In genomic region chr7:151808296-151809155, GRCh38 we compare ENCODE assay signal across 10 cellular contexts.
DNase-seq lines count a peak whose midpoint lies in the region; ATAC-seq and TF ChIP-seq lines count a peak whose summit lies in the region.
"Had no signal": no experiment of that assay in that cellular context is flagged by ENCODE, and none has a peak within 500 bp of the region (broad histone marks: within the 10 kb centered on the region; RNA-seq: fewer than 3 reads in every experiment).

No MANE protein-coding gene starts in this region.

- peak; percentile 54 for ATAC-seq in naive thymus-derived CD4-positive, alpha-beta T cell
- no peak for ATAC-seq in HG03045 (IDR thresholded peaks at IDR 0.05; ENCODE audit: unreplicated experiment)
- ATAC-seq in activated CD4-positive, CD25-positive, alpha-beta regulatory T cell treated with anti-CD3 and anti-CD28 coated beads, Interleukin-2, amount 50 U/mL, for 24 hours = no peak

- no peak overlapping the region for H3K4me3 Mint-ChIP-seq in naive thymus-derived CD4-positive, alpha-beta T cell
- H3K4me3 Mint-ChIP-seq: activated CD4-positive, alpha-beta T cell treated with anti-CD3 and anti-CD28 coated beads, Interleukin-2, amount 10 ng/mL, durations not matched to agents 7 days and 5 days had no signal

- no peak for TF ChIP-seq EP300 in esophagus muscularis mucosa (IDR thresholded peaks at IDR 0.05)

- CTCF ChIA-PET in naive thymus-derived CD4-positive, alpha-beta T cell (lab: Charles Lee) = interaction anchor here (0.7 to 1.0 kb wide), 2 partner anchors 26 to 124 kb away, joined by 3 to 4 read pairs; no protein-coding TSS in a partner anchor

- POLR2A ChIA-PET in naive thymus-derived CD4-positive, alpha-beta T cell (lab: Charles Lee) = no interaction called here

- no peaks in the 10 kb centered on the region for H3K27me3 ChIP-seq in naive thymus-derived CD4-positive, alpha-beta T cell (ENCODE audit: control insufficient read depth in 2 of 2, insufficient read depth in 2 of 2, low read length in 2 of 2)
- H3K27me3 ChIP-seq in esophagus muscularis mucosa = no peaks in the 10 kb centered on the region

- H3K9me3 Mint-ChIP-seq in naive thymus-derived CD4-positive, alpha-beta T cell = peaks cover 0 to 1% (median 0%) of the 10 kb centered on the region in 11 donors
- H3K9me3 Mint-ChIP-seq: activated CD4-positive, alpha-beta T cell treated with anti-CD3 and anti-CD28 coated beads, Interleukin-2, amount 10 ng/mL, durations not matched to agents 7 days and 5 days had no signal

- WGBS in esophagus muscularis mucosa = 86% methylated on average over 23 of the region's 25 CpGs

- no peak overlapping the region for H3K4me3 ChIP-seq in naive thymus-derived CD4-positive, alpha-beta T cell (ENCODE audit: low read length)
- H3K4me3 ChIP-seq in esophagus muscularis mucosa = no peak overlapping the region

- peaks cover 0 to 12% (median 0%) of the 10 kb centered on the region in 3 experiments for H3K36me3 ChIP-seq in naive thymus-derived CD4-positive, alpha-beta T cell (ENCODE audit: control insufficient read depth in 2 of 3, insufficient read depth in 3 of 3, low read length in 3 of 3)
- H3K36me3 ChIP-seq in esophagus muscularis mucosa = no peaks in the 10 kb centered on the region

- intact Hi-C loops in naive thymus-derived CD4-positive, alpha-beta T cell (cut with micrococcal nuclease) = no loop called here
- intact Hi-C loops in esophagus muscularis mucosa (cut with DNase I) = no loop called here

- no peak for TF ChIP-seq CTCF in esophagus muscularis mucosa (IDR thresholded peaks at IDR 0.05)

- TF ChIP-seq POLR2A in esophagus muscularis mucosa (IDR thresholded peaks at IDR 0.05; ENCODE audit: low read depth) = no peak

- H3K9me3 ChIP-seq in naive thymus-derived CD4-positive, alpha-beta T cell (ENCODE audit: control insufficient read depth in 2 of 3, low read length in 3 of 3) = no peaks in the 10 kb centered on the region
- no peaks in the 10 kb centered on the region for H3K9me3 ChIP-seq in esophagus muscularis mucosa

- H3K4me1 Mint-ChIP-seq in naive thymus-derived CD4-positive, alpha-beta T cell = peaks cover 0 to 18% (median 10%) of the 10 kb centered on the region in 7 donors
- H3K4me1 Mint-ChIP-seq: activated CD4-positive, alpha-beta T cell treated with anti-CD3 and anti-CD28 coated beads, Interleukin-2, amount 10 ng/mL, durations not matched to agents 7 days and 5 days had no signal

- H3K27ac Mint-ChIP-seq in naive thymus-derived CD4-positive, alpha-beta T cell = no peak overlapping the region
- H3K27ac Mint-ChIP-seq: activated CD4-positive, alpha-beta T cell treated with anti-CD3 and anti-CD28 coated beads, Interleukin-2, amount 10 ng/mL, durations not matched to agents 7 days and 5 days had no signal

- peaks cover 0 to 26% (median 3%) of the 10 kb centered on the region in 5 donors for H3K36me3 Mint-ChIP-seq in naive thymus-derived CD4-positive, alpha-beta T cell

- no peaks in the 10 kb centered on the region for H3K4me1 ChIP-seq in naive thymus-derived CD4-positive, alpha-beta T cell (ENCODE audit: control insufficient read depth in 2 of 2, insufficient read depth in 2 of 2, low read length in 2 of 2)
- no peaks in the 10 kb centered on the region for H3K4me1 ChIP-seq in esophagus muscularis mucosa

- peak; percentile 89 for DNase-seq in DMS53 (lab: John Stamatoyannopoulos, UW)
- DNase-seq in NCI-H1092 treated with DMSO at 0.1 percent for 48 hours (lab: John Stamatoyannopoulos, UW) = peak; percentile 75
- peak; percentile 88 for DNase-seq in cerebellar cortex (ENCODE audit: low spot score)
- DNase-seq in naive thymus-derived CD4-positive, alpha-beta T cell = no peak
- no peak for DNase-seq in stimulated activated CD4-positive, alpha-beta T cell treated with anti-CD3 and anti-CD28 coated beads, Interleukin-12 subunit alpha, Interleukin-12 subunit beta, amount 100 ng/mL, for 4 hours
- no peak for DNase-seq in esophagus muscularis mucosa (ENCODE audit: extremely low spot score)
- DNase-seq: activated CD4-positive, alpha-beta T cell treated with anti-CD3 and anti-CD28 coated beads, Interleukin-2, amount 10 ng/mL, durations not matched to agents 7 days and 5 days; DMS153 had no signal

- no peak overlapping the region for H3K27ac ChIP-seq in naive thymus-derived CD4-positive, alpha-beta T cell (ENCODE audit: low read depth, low read length)
- H3K27ac ChIP-seq in esophagus muscularis mucosa (replicated peaks in 1 of 4) = no peak overlapping the region

- no peaks in the 10 kb centered on the region for H3K27me3 Mint-ChIP-seq in naive thymus-derived CD4-positive, alpha-beta T cell
- H3K27me3 Mint-ChIP-seq: activated CD4-positive, alpha-beta T cell treated with anti-CD3 and anti-CD28 coated beads, Interleukin-2, amount 10 ng/mL, durations not matched to agents 7 days and 5 days had no signal

Comparison
In these comparisons a context has a peak if more than half of its experiments do, and no peak if none do; other contexts are left out.
1. DNase-seq: peak in DMS53 (single experiment), NCI-H1092 treated with DMSO at 0.1 percent for 48 hours (single experiment) and cerebellar cortex (single experiment); none in naive thymus-derived CD4-positive, alpha-beta T cell (0 of 9), stimulated activated CD4-positive, alpha-beta T cell treated with anti-CD3 and anti-CD28 coated beads, Interleukin-12 subunit alpha, Interleukin-12 subunit beta, amount 100 ng/mL, for 4 hours (single experiment) and esophagus muscularis mucosa (single experiment).